In genomic region chr22:31271026-31271425, GRCh38 we compare ENCODE assay signal across 1 cellular context.
TF ChIP-seq lines count a peak whose summit lies in the region.

No MANE protein-coding gene starts in this region.

TF ChIP-seq in WTC11, 78 proteins besides CTCF, POLR2A, EP300 and RAD21 (continued from another document):
- TF ChIP-seq ARID4B (CRISPR knock-in tag; IDR thresholded peaks at IDR 0.05; ENCODE audit: borderline replicate concordance) = no peak
- no peak for TF ChIP-seq ZNF423 (CRISPR knock-in tag; IDR thresholded peaks at IDR 0.05)
- TF ChIP-seq MAX (CRISPR knock-in tag; IDR thresholded peaks at IDR 0.05) = no peak
- TF ChIP-seq USF2 (CRISPR knock-in tag; IDR thresholded peaks at IDR 0.05) = no peak
- TF ChIP-seq AR (CRISPR knock-in tag; IDR thresholded peaks at IDR 0.05) = no peak
- no peak for TF ChIP-seq MLX (CRISPR knock-in tag; IDR thresholded peaks at IDR 0.05)
- no peak for TF ChIP-seq NFATC4 (CRISPR knock-in tag; IDR thresholded peaks at IDR 0.05)
